In genomic region chr17:80959330-80960036, GRCh38 we compare ENCODE assay signal across 9 cellular contexts. TPM values are rescaled to one million over a fixed set of nuclear protein-coding genes. Genes with fewer than 3 reads are reported as not detected.
A peak's percentile ranks its signal among the peaks of the same experiment; 100 is the strongest.
DNase-seq lines count a peak whose midpoint lies in the region; ATAC-seq and TF ChIP-seq lines count a peak whose summit lies in the region.
"Had no signal": no experiment of that assay in that cellular context is flagged by ENCODE, and none has a peak within 500 bp of the region (broad histone marks: within the 10 kb centered on the region; RNA-seq: fewer than 3 reads in every experiment).

No MANE protein-coding gene starts in this region.

- no peak for TF ChIP-seq POLR2A in breast epithelium (IDR thresholded peaks at IDR 0.05)

- POLR2A ChIA-PET in MCF 10A (lab: Yijun Ruan, JAX): interaction anchor here (0.7 to 1.2 kb wide), 3 partner anchors 17 to 512 kb away, joined by 3 read pairs; no protein-coding TSS in a partner anchor

- no peak overlapping the region for H3K27ac Mint-ChIP-seq in MCF 10A (ENCODE audit: low read depth, unreplicated experiment)
- no peak overlapping the region for H3K27ac Mint-ChIP-seq in activated T-helper 17 cell treated with anti-CD3 and anti-CD28 coated beads, Interleukin-2, amount 50 U/mL, for 72 hours

- CTCF ChIA-PET in MCF 10A (lab: Yijun Ruan, JAX): no interaction called here

- DNase-seq in breast epithelium (ENCODE audit: low spot score in 2 of 2) (peak; percentile 65 to 69), MCF 10A (ENCODE audit: unreplicated experiment) (no peak), fibroblast of mammary gland (ENCODE audit: low read depth) (peak; percentile 41), kidney tubule cell (ENCODE audit: low spot score) (no peak), HuH-7 (ENCODE audit: low spot score) (no peak)

- H3K27ac ChIP-seq in breast epithelium (peak overlapping the region; percentile 75 to 90), muscle layer of duodenum (ENCODE audit: low read length) (peak overlapping the region; percentile 69)
- H3K27ac ChIP-seq: neutrophil had no signal

- H3K9me3 Mint-ChIP-seq in MCF 10A (ENCODE audit: unreplicated experiment): no peaks in the 10 kb centered on the region
- H3K9me3 Mint-ChIP-seq in activated T-helper 17 cell treated with anti-CD3 and anti-CD28 coated beads, Interleukin-2, amount 50 U/mL, for 72 hours: no peaks in the 10 kb centered on the region

- H3K4me1 Mint-ChIP-seq in MCF 10A (ENCODE audit: insufficient read depth, unreplicated experiment): no peaks in the 10 kb centered on the region
- H3K4me1 Mint-ChIP-seq in activated T-helper 17 cell treated with anti-CD3 and anti-CD28 coated beads, Interleukin-2, amount 50 U/mL, for 72 hours: no peaks in the 10 kb centered on the region

- no peak for TF ChIP-seq CTCF in breast epithelium (IDR thresholded peaks at IDR 0.05)
- no peak for TF ChIP-seq CTCF in MCF 10A (IDR thresholded peaks at IDR 0.05; ENCODE audit: unreplicated experiment)
- no peak for TF ChIP-seq CTCF in fibroblast of mammary gland (conservative IDR thresholded peaks at IDR 0.05; ENCODE audit: control insufficient read depth, insufficient read depth, low read depth, low read length)

- peaks cover 15% of the 10 kb centered on the region in 2 donors for H3K4me1 ChIP-seq in breast epithelium
- H3K4me1 ChIP-seq in muscle layer of duodenum (ENCODE audit: control insufficient read depth in 1 of 2, insufficient read depth in 2 of 2, low read length in 2 of 2): peaks cover 0 to 29% of the 10 kb centered on the region in 2 donors

- no peak for ATAC-seq in activated T-helper 17 cell treated with anti-CD3 and anti-CD28 coated beads, Interleukin-2, amount 50 U/mL, for 72 hours (replicated peaks)
- no peak for ATAC-seq in HG03571 (IDR thresholded peaks at IDR 0.05; ENCODE audit: unreplicated experiment)

- no peaks in the 10 kb centered on the region for H3K27me3 Mint-ChIP-seq in MCF 10A (ENCODE audit: insufficient read depth, unreplicated experiment)
- no peaks in the 10 kb centered on the region for H3K27me3 Mint-ChIP-seq in activated T-helper 17 cell treated with anti-CD3 and anti-CD28 coated beads, Interleukin-2, amount 50 U/mL, for 72 hours

- H3K36me3 Mint-ChIP-seq in MCF 10A (ENCODE audit: insufficient read depth, unreplicated experiment): peaks cover 20% of the 10 kb centered on the region
- peaks cover 83% of the 10 kb centered on the region for H3K36me3 Mint-ChIP-seq in activated T-helper 17 cell treated with anti-CD3 and anti-CD28 coated beads, Interleukin-2, amount 50 U/mL, for 72 hours (ENCODE audit: low read depth)

- intact Hi-C loops in breast epithelium (cut with DNase I; ENCODE audit: low total_unique reads): loop anchor here (10.0 kb wide), 1 partner anchor 545 kb away; the partner anchor contains the start of gene ENDOV
- intact Hi-C loops in MCF 10A (cut with micrococcal nuclease): no loop called here

- H3K4me3 Mint-ChIP-seq in MCF 10A (ENCODE audit: unreplicated experiment): no peak overlapping the region
- no peak overlapping the region for H3K4me3 Mint-ChIP-seq in activated T-helper 17 cell treated with anti-CD3 and anti-CD28 coated beads, Interleukin-2, amount 50 U/mL, for 72 hours

- no peaks in the 10 kb centered on the region for H3K36me3 ChIP-seq in breast epithelium
- peaks cover 0 to 19% of the 10 kb centered on the region in 2 donors for H3K36me3 ChIP-seq in muscle layer of duodenum (ENCODE audit: control insufficient read depth in 1 of 2, insufficient read depth in 2 of 2, low read length in 2 of 2)

- H3K4me3 ChIP-seq in breast epithelium: peak overlapping the region in 1 of 3 donors; percentile 37
- H3K4me3 ChIP-seq in fibroblast of mammary gland (ENCODE audit: control insufficient read depth, low read depth, low read length): no peak overlapping the region
- H3K4me3 ChIP-seq in muscle layer of duodenum (ENCODE audit: low read depth in 1 of 2, low read length in 2 of 2): peak overlapping the region in 1 of 2 donors; percentile 13

- H3K27me3 ChIP-seq in breast epithelium (no peaks in the 10 kb centered on the region), muscle layer of duodenum (ENCODE audit: low read depth, low read length) (no peaks in the 10 kb centered on the region)
- H3K27me3 ChIP-seq: neutrophil had no signal

- BruUV-seq in MCF 10A (replicated peaks; lab: Mats Ljungman, UMichigan): no TSS peak

- H3K9me3 ChIP-seq in breast epithelium (no peaks in the 10 kb centered on the region), muscle layer of duodenum (ENCODE audit: control insufficient read depth in 1 of 2, low read length in 2 of 2) (no peaks in the 10 kb centered on the region)
- H3K9me3 ChIP-seq: neutrophil had no signal

RNA-seq across cellular contexts. Expression of gene CHMP6, which starts 32.2 kb away (rescaled TPM):
- total RNA-seq in breast epithelium (10 to 100 TPM; 18.6 to 30.2 (median 27.7) TPM), MCF 10A (2022) (19.5 and 22.6 TPM in 2 replicates)
- 10 to 100 TPM; 17.2 to 19.8 TPM for total RNA-seq in activated T-helper 17 cell treated with anti-CD3 and anti-CD28 coated beads, Interleukin-2, amount 50 U/mL, for 72 hours

Comparison
In these comparisons a context has a peak if more than half of its experiments do, and no peak if none do; other contexts are left out.
1. DNase-seq: peak in breast epithelium (2 of 2) and fibroblast of mammary gland (single experiment); none in MCF 10A (single experiment), kidney tubule cell (single experiment) and HuH-7 (single experiment).